13 cellular contexts compared by ENCODE assay signal in the genomic region with DNA sequence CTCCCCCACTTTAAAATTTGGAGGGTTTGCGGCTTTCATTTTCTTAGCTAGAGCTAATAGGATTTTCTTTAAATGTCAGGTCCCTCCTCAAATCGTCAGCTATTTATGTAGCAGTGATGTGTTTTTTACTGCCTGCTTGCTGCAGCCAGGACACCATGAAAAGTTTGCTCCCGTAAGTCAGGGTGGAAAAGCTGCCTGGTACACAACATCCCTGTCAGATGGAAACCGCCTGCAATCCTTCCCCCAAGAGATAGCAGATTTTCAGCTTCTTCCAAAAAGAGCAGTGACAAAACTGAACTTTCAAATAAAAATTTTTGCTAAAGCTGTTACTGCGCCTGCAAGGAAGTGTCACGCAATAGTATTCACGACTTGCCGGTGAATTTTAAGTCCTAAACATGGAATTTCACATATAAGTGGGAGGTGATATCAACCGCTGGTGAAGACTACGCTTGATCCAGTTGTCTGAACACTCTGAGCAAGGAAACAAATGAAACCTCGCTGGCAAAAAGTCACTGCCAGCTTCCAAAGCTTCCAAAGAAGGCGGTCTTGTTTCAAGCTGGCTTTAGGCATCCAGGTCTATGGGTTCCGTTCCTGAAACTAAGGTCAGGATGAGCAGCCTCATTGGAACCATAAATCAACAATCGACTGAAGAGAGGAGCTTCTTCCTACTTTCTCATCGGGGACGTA. TPM values are rescaled to one million over a fixed set of nuclear protein-coding genes. Genes with fewer than 3 reads are reported as not detected.
DNase-seq lines count a peak whose midpoint lies in the region; ATAC-seq and TF ChIP-seq lines count a peak whose summit lies in the region.
"Had no signal": no experiment of that assay in that cellular context is flagged by ENCODE, and none has a peak within 500 bp of the region (broad histone marks: within the 10 kb centered on the region; RNA-seq: fewer than 3 reads in every experiment).

No MANE protein-coding gene starts in this region.

- H3K27me3 ChIP-seq in right cardiac atrium (ENCODE audit: control insufficient read depth, insufficient read depth) (no peaks in the 10 kb centered on the region), sigmoid colon (no peaks in the 10 kb centered on the region), aorta (ENCODE audit: control insufficient read depth in 1 of 2, insufficient read depth in 2 of 2, low read length in 1 of 2) (no peaks in the 10 kb centered on the region)
- H3K27me3 ChIP-seq: right lobe of liver had no signal

- H3K36me3 ChIP-seq in sigmoid colon (no peaks in the 10 kb centered on the region), aorta (ENCODE audit: control insufficient read depth in 1 of 2, insufficient read depth in 2 of 2, low read length in 1 of 2) (no peaks in the 10 kb centered on the region)
- H3K36me3 ChIP-seq: right lobe of liver had no signal

- ATAC-seq in right cardiac atrium (no peak), aorta (ENCODE audit: low FRiP score) (no peak), HG03196 (IDR thresholded peaks at IDR 0.05; ENCODE audit: unreplicated experiment) (no peak), GM18909 (IDR thresholded peaks at IDR 0.05; ENCODE audit: poor library complexity, unreplicated experiment) (no peak), GM19395 (IDR thresholded peaks at IDR 0.05; ENCODE audit: unreplicated experiment) (no peak)
- ATAC-seq: right lobe of liver had no signal

- H3K4me1 ChIP-seq in right cardiac atrium (ENCODE audit: control insufficient read depth, insufficient read depth, low read length) (no peaks in the 10 kb centered on the region), sigmoid colon (peaks cover 0 to 48% (median 31%) of the 10 kb centered on the region in 4 donors), aorta (ENCODE audit: control insufficient read depth in 1 of 2, insufficient read depth in 2 of 2, low read length in 2 of 2) (peaks cover 0 to 10% of the 10 kb centered on the region in 2 donors)
- H3K4me1 ChIP-seq: right lobe of liver had no signal

- H3K4me3 ChIP-seq in right cardiac atrium (ENCODE audit: low read length), result peak overlapping the region; percentile 56
- peak overlapping the region; percentile 81 for H3K4me3 ChIP-seq in fibroblast of villous mesenchyme (ENCODE audit: low read depth, low read length)
- peak overlapping the region; percentile 53 to 81 (median 74) for H3K4me3 ChIP-seq in sigmoid colon
- H3K4me3 ChIP-seq in aorta (ENCODE audit: low read length in 2 of 2), result peak overlapping the region; percentile 5 to 60

- peak in 1 of 2 donors; percentile 20 for TF ChIP-seq POLR2A in sigmoid colon (IDR thresholded peaks at IDR 0.05)

- H3K27ac ChIP-seq in right cardiac atrium (ENCODE audit: low read length), result peak overlapping the region; percentile 33
- H3K27ac ChIP-seq in sigmoid colon, result peak overlapping the region; percentile 84 to 96 (median 94)
- no peak overlapping the region for H3K27ac ChIP-seq in aorta (ENCODE audit: low read depth in 1 of 2, low read length in 2 of 2)

- intact Hi-C loops in right cardiac atrium (cut with DNase I) (loop anchor here (2.0 to 10.0 kb wide), 4 partner anchors 239 to 258 kb away; no protein-coding TSS in a partner anchor), cardiac septum (cut with DNase I) (loop anchor here (2.0 to 5.0 kb wide), 3 partner anchors 244 to 284 kb away; no protein-coding TSS in a partner anchor), sigmoid colon (cut with DNase I) (loop anchor here (1.0 to 2.0 kb wide), 3 partner anchors 96 to 318 kb away; no protein-coding TSS in a partner anchor), aorta (cut with DNase I) (loop anchor here (1.0 to 10.0 kb wide), 5 partner anchors 94 to 254 kb away; no protein-coding TSS in a partner anchor)

- 53% methylated on average over 16 of the region's 16 CpGs for WGBS in right cardiac atrium
- WGBS in sigmoid colon, 2 donors, result 75 to 76% methylated on average over 16 of the region's 16 CpGs
- 37 to 41% methylated on average over 16 of the region's 16 CpGs for whole genome bisulfite sequencing in aorta, 2 donors

- no peak for TF ChIP-seq CTCF in fibroblast of villous mesenchyme (IDR thresholded peaks at IDR 0.05; ENCODE audit: insufficient read depth, low read depth, low read length)
- no peak for TF ChIP-seq CTCF in sigmoid colon (IDR thresholded peaks at IDR 0.05)

- no peaks in the 10 kb centered on the region for H3K9me3 ChIP-seq in right cardiac atrium (ENCODE audit: control insufficient read depth, low read length)
- H3K9me3 ChIP-seq in sigmoid colon, result no peaks in the 10 kb centered on the region
- no peaks in the 10 kb centered on the region for H3K9me3 ChIP-seq in aorta (ENCODE audit: control insufficient read depth, low read length)
- H3K9me3 ChIP-seq: right lobe of liver had no signal

- DNase-seq in right cardiac atrium, result no peak
- no peak for DNase-seq in cardiac septum (ENCODE audit: low spot score)
- DNase-seq in fibroblast of villous mesenchyme (ENCODE audit: low read depth), result peak; percentile 67
- peak; percentile 74 for DNase-seq in sigmoid colon
- DNase-seq in aorta, result no peak
- DNase-seq: ACHN; activated CD4-positive, alpha-beta T cell treated with anti-CD3 and anti-CD28 coated beads for 1 hour; amygdala; Karpas-422; right lobe of liver had no signal

- TF ChIP-seq EP300 in sigmoid colon (IDR thresholded peaks at IDR 0.05), result no peak

RNA-seq across cellular contexts. Expression of gene COL6A3, which starts 2.9 kb away (rescaled TPM):
- total RNA-seq in right cardiac atrium (100 to 1,000 TPM in 3 of 4 donors, 10 to 100 TPM in 1; 54.4 to 191 (median 139) TPM), cardiac septum (89.5 TPM), fibroblast of villous mesenchyme (1,329 and 1,968 TPM in 2 replicates), sigmoid colon (100 to 1,000 TPM; 233 to 715 (median 381) TPM), aorta (100 to 1,000 TPM; 190 to 289 TPM)
- polyA plus RNA-seq in right cardiac atrium (33.2 TPM), sigmoid colon (10 to 100 TPM in 1 of 3 donors, 1 to 10 TPM in 2; 2.8 to 66.9 (median 9.0) TPM), aorta (10 to 100 TPM in 1 of 2 donors, 1 to 10 TPM in 1; 7.3 to 54.5 TPM)

Comparison
In these comparisons a context has a peak if more than half of its experiments do, and no peak if none do; other contexts are left out.
1. DNase-seq: peak in fibroblast of villous mesenchyme (single experiment) and sigmoid colon (single experiment); none in right cardiac atrium (0 of 3), cardiac septum (single experiment) and aorta (0 of 2).
2. H3K27ac ChIP-seq: peak in right cardiac atrium (single experiment) and sigmoid colon (4 of 4); none in aorta (0 of 2).
3. Peak in every context shown above with its lines, with median percentiles within 50 percentile points of each other: H3K4me3 ChIP-seq.